ENCODE assay signal across 2 cellular contexts in genomic region chr10:8181496-8182174, GRCh38.
TF ChIP-seq lines count a peak whose summit lies in the region.

No MANE protein-coding gene starts in this region.

TF ChIP-seq in GM23338, 12 proteins besides CTCF, POLR2A, EP300 and RAD21:
- TF ChIP-seq ZNF462 (CRISPR knock-in tag; IDR thresholded peaks at IDR 0.05) (no peak), CREB1 (CRISPR knock-in tag; IDR thresholded peaks at IDR 0.05; ENCODE audit: low read depth) (no peak), ZNF331 (CRISPR knock-in tag; IDR thresholded peaks at IDR 0.05; ENCODE audit: low read depth) (no peak), EZH2phosphoT487 (IDR thresholded peaks at IDR 0.05; ENCODE audit: unreplicated experiment) (no peak), ZNF114 (CRISPR knock-in tag; IDR thresholded peaks at IDR 0.05) (no peak), JUNB (IDR thresholded peaks at IDR 0.05; ENCODE audit: unreplicated experiment) (no peak), POLR2AphosphoS5 (IDR thresholded peaks at IDR 0.05; ENCODE audit: low read depth) (no peak), REST (IDR thresholded peaks at IDR 0.05; ENCODE audit: unreplicated experiment) (no peak)

TF ChIP-seq in H1, 55 proteins besides CTCF, POLR2A, EP300 and RAD21:
- TF ChIP-seq CEBPB (IDR thresholded peaks at IDR 0.05; ENCODE audit: low read depth, low read length) (peak; percentile 66; the same call in 1 of the 2 replicates), ZNF274 (IDR thresholded peaks at IDR 0.05; ENCODE audit: borderline replicate concordance, extremely low read depth, low read length) (no peak), E2F6 (IDR thresholded peaks at IDR 0.05) (0 out of 2 replicates have a peak, but pooled peaks have one; percentile 19)
